ENCODE assay signal across 24 cellular contexts in the genomic region with DNA sequence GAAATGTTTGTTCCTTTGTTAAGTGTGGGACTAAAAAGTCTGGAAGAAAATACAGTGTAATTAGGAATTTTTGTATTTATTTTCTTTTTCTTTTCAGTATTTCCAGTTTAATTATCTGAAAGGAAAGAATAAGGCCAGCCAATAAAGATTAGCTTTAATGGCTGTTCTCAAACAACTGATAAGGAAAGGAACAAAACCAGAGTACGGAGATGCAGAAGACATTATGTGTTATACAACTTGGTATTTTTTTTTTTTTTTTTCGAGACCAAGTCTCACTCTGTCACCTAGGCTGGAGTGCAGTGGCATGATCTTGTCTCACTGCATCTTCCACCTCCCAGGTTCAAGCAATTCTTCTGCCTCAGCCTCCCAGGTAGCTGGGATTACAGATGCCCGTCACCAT. TPM values are rescaled to one million over a fixed set of nuclear protein-coding genes. Genes with fewer than 3 reads are reported as not detected.
DNase-seq lines count a peak whose midpoint lies in the region; FAIRE-seq and TF ChIP-seq lines count a peak whose summit lies in the region.
"Had no signal": no experiment of that assay in that cellular context is flagged by ENCODE, and none has a peak within 500 bp of the region (broad histone marks: within the 10 kb centered on the region; RNA-seq: fewer than 3 reads in every experiment).

No MANE protein-coding gene starts in this region.

- BruUV-seq in Caco-2 (replicated peaks; lab: Mats Ljungman, UMichigan): no TSS peak

- POLR2A ChIA-PET in Caco-2 (lab: Charles Lee): interaction anchor here (0.7 kb wide), 1 partner anchor 271 kb away, joined by 3 read pairs; no protein-coding TSS in a partner anchor

- 38 to 82% (median 51%) methylated on average over 3 of the region's 3 CpGs for WGBS in small intestine, 3 donors

- H3K4me1 Mint-ChIP-seq in Caco-2 (ENCODE audit: low read depth, unreplicated experiment): no peaks in the 10 kb centered on the region
- H3K4me1 Mint-ChIP-seq: H9 had no signal

- H3K4me3 Mint-ChIP-seq in Caco-2 (ENCODE audit: unreplicated experiment): no peak overlapping the region
- H3K4me3 Mint-ChIP-seq: CD4-positive, alpha-beta memory T cell; H9; HFFc6 had no signal

- no peaks in the 10 kb centered on the region for H3K36me3 ChIP-seq in small intestine (ENCODE audit: control insufficient read depth in 2 of 2, insufficient read depth in 2 of 2, low read length in 2 of 2)
- no peaks in the 10 kb centered on the region for H3K36me3 ChIP-seq in Caco-2 (ENCODE audit: control insufficient read depth, insufficient read depth, low read length)
- H3K36me3 ChIP-seq: BE2C had no signal

- H3K27me3 Mint-ChIP-seq in Caco-2 (ENCODE audit: insufficient read depth, unreplicated experiment): no peaks in the 10 kb centered on the region
- H3K27me3 Mint-ChIP-seq: CD4-positive, alpha-beta memory T cell had no signal

- H3K27me3 ChIP-seq in small intestine (ENCODE audit: control insufficient read depth in 2 of 2, insufficient read depth in 2 of 2, low read length in 2 of 2) (no peaks in the 10 kb centered on the region), Caco-2 (replicated peaks; ENCODE audit: control insufficient read depth, insufficient read depth, low read length) (no peaks in the 10 kb centered on the region)
- H3K27me3 ChIP-seq: BE2C; BLaER1 treated with 17β-estradiol and CSF1 and Interleukin-3, amounts not matched to agents 10 nM and 100 nM had no signal

- peaks cover 2 to 6% of the 10 kb centered on the region in 2 donors for H3K4me1 ChIP-seq in small intestine (ENCODE audit: control insufficient read depth in 2 of 2, insufficient read depth in 1 of 2, low read depth in 1 of 2, low read length in 1 of 2)
- no peaks in the 10 kb centered on the region; the same call in 1 of the 2 replicates for H3K4me1 ChIP-seq in Caco-2
- H3K4me1 ChIP-seq: A549 had no signal

- intact Hi-C loops in Caco-2 (cut with micrococcal nuclease; ENCODE audit: unreplicated experiment): no loop called here

- no peaks in the 10 kb centered on the region for H3K9me3 ChIP-seq in small intestine (ENCODE audit: control insufficient read depth, low read depth)
- no peaks in the 10 kb centered on the region for H3K9me3 ChIP-seq in Caco-2
- H3K9me3 ChIP-seq: A549; BE2C; BLaER1 treated with 17β-estradiol and CSF1 and Interleukin-3, amounts not matched to agents 10 nM and 100 nM had no signal

- no peaks in the 10 kb centered on the region for H3K9me3 Mint-ChIP-seq in Caco-2 (ENCODE audit: unreplicated experiment)
- H3K9me3 Mint-ChIP-seq: CD4-positive, alpha-beta memory T cell; H9; HFFc6 had no signal

- DNase-seq in small intestine (peak; percentile 51), midbrain (lab: John Stamatoyannopoulos, UW) (no peak), kidney glomerular epithelial cell (lab: John Stamatoyannopoulos, UW) (no peak), Caco-2 (no peak)
- DNase-seq: 8988T; ACHN; AML-193; BE2C; CD4-positive, alpha-beta memory T cell; COR-L47; DMS 273 treated with DMSO at 0.1 percent for 48 hours; DMS79; EL; GDM1; GM23248; H9; HFFc6 had no signal

- peak overlapping the region; percentile 14; the same call in 1 of the 2 replicates for H3K27ac ChIP-seq in C4-2B
- peak overlapping the region; percentile 62 for H3K27ac ChIP-seq in VCaP
- no peak overlapping the region for H3K27ac ChIP-seq in small intestine (ENCODE audit: low read depth in 1 of 2, low read length in 1 of 2)
- H3K27ac ChIP-seq: A549; BLaER1 treated with 17β-estradiol and CSF1 and Interleukin-3, amounts not matched to agents 10 nM and 100 nM; GM23248 had no signal

- TF ChIP-seq CTCF in C4-2B (conservative IDR thresholded peaks at IDR 0.05) (no peak), VCaP (conservative IDR thresholded peaks at IDR 0.05) (no peak), Caco-2 (IDR thresholded peaks at IDR 0.05; ENCODE audit: insufficient read depth in 1 of 2, low read depth in 1 of 2, low read length in 1 of 2, severe bottlenecking in 1 of 2, unreplicated experiment in 1 of 2) (no peak)

- CTCF ChIA-PET in Caco-2 (lab: Charles Lee): no interaction called here

- H3K27ac Mint-ChIP-seq in Caco-2 (ENCODE audit: unreplicated experiment): no peak overlapping the region
- H3K27ac Mint-ChIP-seq: CD4-positive, alpha-beta memory T cell; HFFc6 had no signal

- H3K36me3 Mint-ChIP-seq in Caco-2 (ENCODE audit: insufficient read depth, unreplicated experiment): peaks cover 16% of the 10 kb centered on the region
- H3K36me3 Mint-ChIP-seq: CD4-positive, alpha-beta memory T cell had no signal

- FAIRE-seq in small intestine (lab: Jason Lieb, UNC): no peak
- FAIRE-seq: A549, GM12878, GM19239, H1 had no signal

- H3K4me3 ChIP-seq in small intestine (ENCODE audit: low read depth in 1 of 2, low read length in 2 of 2): no peak overlapping the region
- no peak overlapping the region for H3K4me3 ChIP-seq in Caco-2 (ENCODE audit: low read depth, low read length)
- H3K4me3 ChIP-seq: A549; BLaER1 treated with 17β-estradiol and CSF1 and Interleukin-3, amounts not matched to agents 10 nM and 100 nM; GM12878; GM23248 had no signal

RNA-seq across cellular contexts. Expression of gene SNTB2, which starts 47.5 kb away (rescaled TPM):
- polyA plus RNA-seq in small intestine: 1 to 10 TPM; 1.9 to 6.5 (median 4.0) TPM
- total RNA-seq in Caco-2 (2022): 50.6 and 51.8 TPM in 2 replicates

Comparison
In these comparisons a context has a peak if more than half of its experiments do, and no peak if none do; other contexts are left out.
1. H3K27ac ChIP-seq: peak in C4-2B (single experiment) and VCaP (single experiment); none in small intestine (0 of 2).